1 cellular context compared by ENCODE assay signal in the genomic region with DNA sequence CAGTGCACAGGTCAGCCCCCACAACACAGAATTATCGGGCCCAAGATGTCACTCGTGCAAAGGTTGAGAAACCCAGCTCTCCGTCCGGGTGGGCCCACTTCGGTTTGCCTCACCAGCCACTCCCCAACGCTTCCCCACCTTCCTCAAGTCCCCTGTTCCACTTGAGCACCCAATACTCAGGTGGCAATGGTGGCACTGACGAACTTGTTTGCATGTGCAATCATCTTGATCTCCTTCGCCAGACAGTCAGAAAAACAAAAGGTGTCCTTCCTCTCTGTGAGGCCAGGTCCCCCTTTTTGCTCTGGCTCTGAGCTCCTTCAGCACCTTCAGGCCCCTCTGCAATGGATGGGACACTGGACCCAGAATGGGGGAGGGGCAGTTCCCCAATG.
TF ChIP-seq lines count a peak whose summit lies in the region.

No MANE protein-coding gene starts in this region.

TF ChIP-seq in HEK293, 187 proteins besides CTCF, POLR2A, EP300 and RAD21 (continued from another document):
- TF ChIP-seq, protein P1, sequence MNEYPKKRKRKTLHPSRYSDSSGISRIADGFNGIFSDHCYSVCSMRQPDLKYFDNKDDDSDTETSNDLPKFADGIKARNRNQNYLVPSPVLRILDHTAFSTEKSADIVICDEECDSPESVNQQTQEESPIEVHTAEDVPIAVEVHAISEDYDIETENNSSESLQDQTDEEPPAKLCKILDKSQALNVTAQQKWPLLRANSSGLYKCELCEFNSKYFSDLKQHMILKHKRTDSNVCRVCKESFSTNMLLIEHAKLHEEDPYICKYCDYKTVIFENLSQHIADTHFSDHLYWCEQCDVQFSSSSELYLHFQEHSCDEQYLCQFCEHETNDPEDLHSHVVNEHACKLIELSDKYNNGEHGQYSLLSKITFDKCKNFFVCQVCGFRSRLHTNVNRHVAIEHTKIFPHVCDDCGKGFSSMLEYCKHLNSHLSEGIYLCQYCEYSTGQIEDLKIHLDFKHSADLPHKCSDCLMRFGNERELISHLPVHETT (tag by site-specific recombination; IDR thresholded peaks at IDR 0.05) = no peak
- TF ChIP-seq, protein P2, sequence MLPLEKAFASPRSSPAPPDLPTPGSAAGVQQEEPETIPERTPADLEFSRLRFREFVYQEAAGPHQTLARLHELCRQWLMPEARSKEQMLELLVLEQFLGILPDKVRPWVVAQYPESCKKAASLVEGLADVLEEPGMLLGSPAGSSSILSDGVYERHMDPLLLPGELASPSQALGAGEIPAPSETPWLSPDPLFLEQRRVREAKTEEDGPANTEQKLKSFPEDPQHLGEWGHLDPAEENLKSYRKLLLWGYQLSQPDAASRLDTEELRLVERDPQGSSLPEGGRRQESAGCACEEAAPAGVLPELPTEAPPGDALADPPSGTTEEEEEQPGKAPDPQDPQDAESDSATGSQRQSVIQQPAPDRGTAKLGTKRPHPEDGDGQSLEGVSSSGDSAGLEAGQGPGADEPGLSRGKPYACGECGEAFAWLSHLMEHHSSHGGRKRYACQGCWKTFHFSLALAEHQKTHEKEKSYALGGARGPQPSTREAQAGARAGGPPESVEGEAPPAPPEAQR (tag by site-specific recombination; IDR thresholded peaks at IDR 0.05) = no peak
- no peak for TF ChIP-seq ZNF785 (tag by site-specific recombination; IDR thresholded peaks at IDR 0.05)
- no peak for TF ChIP-seq ZNF571 (tag by site-specific recombination; IDR thresholded peaks at IDR 0.05)
- TF ChIP-seq ZNF202 (tag by site-specific recombination; IDR thresholded peaks at IDR 0.05; ENCODE audit: borderline replicate concordance) = no peak
- TF ChIP-seq ZNF501 (tag by site-specific recombination; IDR thresholded peaks at IDR 0.05) = no peak
- TF ChIP-seq ZNF133 (tag by site-specific recombination; IDR thresholded peaks at IDR 0.05) = no peak
